ENCODE assay signal across 8 cellular contexts in genomic region chr5:141558150-141558549, GRCh38.
DNase-seq lines count a peak whose midpoint lies in the region; ATAC-seq, FAIRE-seq and TF ChIP-seq lines count a peak whose summit lies in the region.

No MANE protein-coding gene starts in this region.

- no peak; the same call in 2 of the 3 replicates for ATAC-seq in HepG2
- ATAC-seq in left lung = no peak
- no peak for ATAC-seq in sciatic nerve

- TF ChIP-seq CTCF in liver (IDR thresholded peaks at IDR 0.05; ENCODE audit: low read depth, low read length, missing input control) (no peak), HepG2 (CRISPR knock-in tag; IDR thresholded peaks at IDR 0.05) (no peak), left lung (IDR thresholded peaks at IDR 0.05) (peak in 1 of 2 donors; percentile 12), vagina (IDR thresholded peaks at IDR 0.05) (no peak)

- H3K9me3 ChIP-seq in liver (ENCODE audit: control insufficient read depth in 4 of 4, low read length in 3 of 4) (no peaks in the 10 kb centered on the region), HepG2 (ENCODE audit: low read length) (no peaks in the 10 kb centered on the region), left lung (no peaks in the 10 kb centered on the region), vagina (no peaks in the 10 kb centered on the region)

- BruUV-seq in HepG2 (replicated peaks; lab: Mats Ljungman, UMichigan) = no TSS peak

- H4K20me1 ChIP-seq in HepG2 (ENCODE audit: insufficient read depth, low read length) = no peaks in the 10 kb centered on the region

- 65% methylated on average over 6 of the region's 6 CpGs for WGBS in liver
- WGBS in HepG2 (ENCODE audit: low lambda C conversion rate) = 89% methylated on average over 6 of the region's 6 CpGs

- H2AFZ ChIP-seq in HepG2 (ENCODE audit: low read length) = no peak overlapping the region

- no peak overlapping the region for H3K4me2 ChIP-seq in HepG2 (ENCODE audit: low read depth, low read length)

- no peak for TF ChIP-seq EP300 in HepG2 (IDR thresholded peaks at IDR 0.05; ENCODE audit: low read depth in 2 of 2, low read length in 2 of 2)
- no peak for TF ChIP-seq EP300 in HepG2 (CRISPR knock-in tag; IDR thresholded peaks at IDR 0.05; ENCODE audit: borderline replicate concordance)

- H3K27me3 ChIP-seq in liver (ENCODE audit: control insufficient read depth in 4 of 4, insufficient read depth in 4 of 4, low read length in 3 of 4) (no peaks in the 10 kb centered on the region), HepG2 (ENCODE audit: control insufficient read depth in 1 of 2, insufficient read depth in 2 of 2, low read length in 2 of 2) (no peaks in the 10 kb centered on the region), left lung (no peaks in the 10 kb centered on the region), vagina (no peaks in the 10 kb centered on the region)

- H3K9ac ChIP-seq in liver (ENCODE audit: low read depth in 1 of 2, low read length in 2 of 2) (no peak overlapping the region), HepG2 (ENCODE audit: insufficient read depth, low read depth, low read length) (no peak overlapping the region)

- TF ChIP-seq POLR2A in HepG2 (IDR thresholded peaks at IDR 0.05; ENCODE audit: insufficient read depth in 1 of 2, low read depth in 2 of 2, low read length in 2 of 2) = no peak
- no peak for TF ChIP-seq POLR2A in vagina (IDR thresholded peaks at IDR 0.05)

- H3K27ac ChIP-seq in liver (ENCODE audit: low read depth in 1 of 2, low read length in 2 of 2) (peak overlapping the region; percentile 43 to 59), HepG2 (ENCODE audit: extremely low read length, insufficient read depth, low read length) (no peak overlapping the region), left lung (peak overlapping the region; percentile 82 to 88), vagina (peak overlapping the region; percentile 86)

- H3K36me3 ChIP-seq in liver (ENCODE audit: control insufficient read depth in 4 of 4, insufficient read depth in 3 of 4, low read depth in 1 of 4, low read length in 3 of 4) (peaks cover 0 to 17% (median 7%) of the 10 kb centered on the region in 4 donors), HepG2 (replicated peaks in 1 of 2; ENCODE audit: control insufficient read depth in 1 of 2, insufficient read depth in 2 of 2, low read length in 2 of 2) (peaks cover 8 to 39% of the 10 kb centered on the region in 2 experiments), left lung (peaks cover 0 to 38% of the 10 kb centered on the region in 2 donors), vagina (peaks cover 0 to 6% of the 10 kb centered on the region in 2 donors)

- H3K79me2 ChIP-seq in HepG2 (ENCODE audit: insufficient read depth, low read length) = no peaks in the 10 kb centered on the region

- no peak for TF ChIP-seq RAD21 in liver (IDR thresholded peaks at IDR 0.05)
- TF ChIP-seq RAD21 in HepG2 (CRISPR knock-in tag; IDR thresholded peaks at IDR 0.05) = no peak

- FAIRE-seq in HepG2 (lab: Jason Lieb, UNC) = no peak
- FAIRE-seq in GM19239 (lab: Jason Lieb, UNC) = no peak

- H3K4me3 ChIP-seq in liver (ENCODE audit: low read depth in 1 of 3, low read length in 3 of 3) = no peak overlapping the region
- no peak overlapping the region for H3K4me3 ChIP-seq in HepG2 (replicated peaks in 1 of 3; ENCODE audit: insufficient read depth in 1 of 3, low read depth in 2 of 3, low read length in 3 of 3)
- no peak overlapping the region for H3K4me3 ChIP-seq in left lung
- peak overlapping the region in 1 of 2 donors; percentile 40 for H3K4me3 ChIP-seq in vagina

- DNase-seq in HepG2 (ENCODE audit: low spot score) (no peak), amniotic epithelial cell (ENCODE audit: low read depth) (peak; percentile 59), left lung (no peak), vagina (ENCODE audit: extremely low spot score in 2 of 2) (no peak), sciatic nerve (ENCODE audit: low spot score) (no peak), GM19239 (ENCODE audit: insufficient read length, low spot score) (no peak), head of caudate nucleus (no peak)

- CTCF ChIA-PET in HepG2 (lab: Yijun Ruan, JAX; ENCODE audit: low intra/inter-chr PET ratio, low total read pairs) = interaction anchor here (0.7 to 2.0 kb wide), 10 partner anchors 33 to 350 kb away, joined by 3 to 13 read pairs (median 4); partner anchors contain the start of genes PCDHB12, PCDHB14, PCDHGA1 and PCDHGA10

- POLR2A ChIA-PET in HepG2 (lab: Yijun Ruan, JAX) = no interaction called here

- H3K4me1 ChIP-seq in liver (ENCODE audit: control insufficient read depth in 4 of 4, insufficient read depth in 4 of 4, low read length in 3 of 4) (peaks cover 1 to 16% (median 11%) of the 10 kb centered on the region in 4 donors), HepG2 (ENCODE audit: insufficient read depth, low read length) (no peaks in the 10 kb centered on the region), left lung (peaks cover 17 to 39% of the 10 kb centered on the region in 2 donors), vagina (peaks cover 28% of the 10 kb centered on the region)

- intact Hi-C loops in HepG2 (cut with micrococcal nuclease; ENCODE audit: unreplicated experiment) (loop anchor here (1.0 kb wide), 1 partner anchor 141 kb away; the partner anchor contains the start of gene PCDHGB7), left lung (cut with DNase I) (loop anchor here in 1 of 2 donors (10.0 kb wide), 1 partner anchor 223 kb away; the partner anchor contains the start of genes PCDHGA1 and PCDHGA2), vagina (cut with DNase I) (no loop called here), sciatic nerve (cut with DNase I) (loop anchor here (5.0 kb wide), 1 partner anchor 236 kb away; the partner anchor contains the start of gene TAF7), head of caudate nucleus (cut with DNase I) (loop anchor here (2.0 to 10.0 kb wide), 3 partner anchors 36 to 237 kb away; partner anchors contain the start of genes PCDHGA10, PCDHGB7 and TAF7)

- in situ Hi-C loops in HepG2 (cut with HindIII; ENCODE audit: extremely low pct_ligation_motif_present, low pct_unique_long_range_greater_than_20kb) = loop anchor here (10.0 kb wide), 1 partner anchor 463 kb away; the partner anchor contains the start of gene PCDHB2

TF ChIP-seq in liver, 16 proteins besides CTCF, POLR2A, EP300 and RAD21 (continues in another document):
- TF ChIP-seq YY1 (IDR thresholded peaks at IDR 0.05) (peak; percentile 9), ATF3 (IDR thresholded peaks at IDR 0.05) (no peak), SP1 (IDR thresholded peaks at IDR 0.05) (no peak), JUND (IDR thresholded peaks at IDR 0.05) (no peak), HNF4A (conservative IDR thresholded peaks at IDR 0.05) (no peak)

TF ChIP-seq in HepG2, 621 proteins besides CTCF, POLR2A, EP300 and RAD21:
- TF ChIP-seq ZKSCAN8 (CRISPR knock-in tag; IDR thresholded peaks at IDR 0.05; ENCODE audit: borderline replicate concordance) (no peak), IKZF1 (IDR thresholded peaks at IDR 0.05) (no peak), JUNB (CRISPR knock-in tag; IDR thresholded peaks at IDR 0.05; ENCODE audit: borderline replicate concordance) (no peak)
